In genomic region chr4:38560763-38561558, GRCh38 we compare ENCODE assay signal across 9 cellular contexts.
A peak's percentile ranks its signal among the peaks of the same experiment; 100 is the strongest.
DNase-seq lines count a peak whose midpoint lies in the region; ATAC-seq, FAIRE-seq and TF ChIP-seq lines count a peak whose summit lies in the region.
"Had no signal": no experiment of that assay in that cellular context is flagged by ENCODE, and none has a peak within 500 bp of the region (broad histone marks: within the 10 kb centered on the region; RNA-seq: fewer than 3 reads in every experiment).

No MANE protein-coding gene starts in this region.

- no peak overlapping the region for H3K4ac ChIP-seq in H1 (replicated peaks; ENCODE audit: insufficient read length, low read depth, low read length)

- no peak overlapping the region for H2BK120ac ChIP-seq in H1 (replicated peaks; ENCODE audit: low read depth, low read length)

- no peak overlapping the region for H3K4me3 ChIP-seq in H1 (ENCODE audit: extremely low read depth in 1 of 4, insufficient read depth in 2 of 4, low read depth in 3 of 4, low read length in 4 of 4)
- no peak overlapping the region for H3K4me3 ChIP-seq in CD8-positive, alpha-beta memory T cell (ENCODE audit: low read length)
- H3K4me3 ChIP-seq: skin epidermis had no signal

- no peaks in the 10 kb centered on the region for H3K23me2 ChIP-seq in H1 (ENCODE audit: low read depth, low read length)

- POLR2A ChIA-PET in H1 (lab: Charles Lee; ENCODE audit: partially characterized antibody) = no interaction called here
- POLR2A ChIA-PET in CD8-positive, alpha-beta memory T cell (lab: Charles Lee) = interaction anchor here (0.6 kb wide), 1 partner anchor 199 kb away, joined by 4 read pairs; no protein-coding TSS in a partner anchor

- peak; percentile 90 for ATAC-seq in GM18519 (IDR thresholded peaks at IDR 0.05; ENCODE audit: low FRiP score, unreplicated experiment)
- ATAC-seq in GM19467 (IDR thresholded peaks at IDR 0.05; ENCODE audit: unreplicated experiment) = peak; percentile 72
- peak; percentile 92 for ATAC-seq in HG03159 (IDR thresholded peaks at IDR 0.05; ENCODE audit: unreplicated experiment)

- H3K9me3 Mint-ChIP-seq in CD8-positive, alpha-beta memory T cell = peaks cover 0 to 2% (median 1%) of the 10 kb centered on the region in 5 donors

- H3K27me3 Mint-ChIP-seq in CD8-positive, alpha-beta memory T cell = peaks cover 0 to 4% of the 10 kb centered on the region in 2 donors

- 0 out of 2 replicates have a peak overlapping the region, but pooled peaks have one; percentile 13 for H2AK5ac ChIP-seq in H1 (ENCODE audit: low read depth, low read length)

- H3K36me3 Mint-ChIP-seq in CD8-positive, alpha-beta memory T cell = peaks cover 0 to 4% (median 2%) of the 10 kb centered on the region in 3 donors

- no peak overlapping the region for H4K91ac ChIP-seq in H1 (replicated peaks; ENCODE audit: insufficient read length, low read length)

- no peak for TF ChIP-seq CTCF in H1 (IDR thresholded peaks at IDR 0.05; ENCODE audit: control extremely low read depth in 1 of 3, insufficient read depth in 1 of 3, low read depth in 1 of 3, low read length in 3 of 3)

- H4K5ac ChIP-seq in H1 (ENCODE audit: insufficient read length, low read depth, low read length) = no peak overlapping the region

- TF ChIP-seq EP300 in H1 (IDR thresholded peaks at IDR 0.05; ENCODE audit: borderline replicate concordance in 1 of 2, low read depth in 2 of 2, low read length in 2 of 2) = no peak

- H3K27ac Mint-ChIP-seq in CD8-positive, alpha-beta memory T cell = peak overlapping the region in 1 of 8 donors; percentile 74

- DNase-seq in H1 (ENCODE audit: low read depth in 1 of 2, low spot score in 2 of 2) = no peak
- no peak for DNase-seq in CD8-positive, alpha-beta memory T cell
- DNase-seq in RPMI8226 = no peak
- DNase-seq in NCI-H774 (lab: John Stamatoyannopoulos, UW) = no peak
- DNase-seq: NCI-H1436 treated with DMSO at 0.1 percent for 48 hours had no signal

- H3K4me2 ChIP-seq in H1 (ENCODE audit: insufficient read depth in 1 of 2, low read depth in 2 of 2, low read length in 2 of 2) = no peak overlapping the region

- H3K9ac ChIP-seq in H1 (replicated peaks in 1 of 4; ENCODE audit: extremely low read depth in 1 of 4, low read depth in 3 of 4, low read length in 3 of 4) = no peak overlapping the region

- H2BK15ac ChIP-seq in H1 (ENCODE audit: low read length) = no peak overlapping the region

- TF ChIP-seq RAD21 in H1 (IDR thresholded peaks at IDR 0.05 in 1 of 2, conservative IDR thresholded peaks at IDR 0.05 in 1 of 2; ENCODE audit: low read depth in 2 of 2, low read length in 2 of 2) = no peak

- H2AFZ ChIP-seq in H1 (ENCODE audit: low read length) = no peak overlapping the region

- no peaks in the 10 kb centered on the region for H3K27me3 ChIP-seq in H1 (replicated peaks in 1 of 4; ENCODE audit: control insufficient read depth in 3 of 4, extremely low read depth in 1 of 4, insufficient read depth in 3 of 4, low read length in 3 of 4)
- H3K27me3 ChIP-seq in CD8-positive, alpha-beta memory T cell (ENCODE audit: insufficient read depth, low read length, poor library complexity, severe bottlenecking) = no peaks in the 10 kb centered on the region

- H2BK20ac ChIP-seq in H1 (ENCODE audit: low read length) = no peak overlapping the region

- H3K23ac ChIP-seq in H1 (ENCODE audit: insufficient read length) = no peak overlapping the region

- no peak overlapping the region for H3K4me3 Mint-ChIP-seq in CD8-positive, alpha-beta memory T cell

- WGBS in H1 (ENCODE audit: extremely low coverage in 1 of 2, insufficient coverage in 1 of 2, insufficient read length in 1 of 2, insufficient replicate concordance in 2 of 2, low coverage in 1 of 2, low lambda C conversion rate in 2 of 2, missing lambda C conversion rate in 1 of 2), 2 experiments = 87% methylated on average over 7 of the region's 7 CpGs; no CpG with 5 or more reads in 1 of the 2 experiments

- no peak for FAIRE-seq in H1 (lab: Jason Lieb, UNC)

- H3K36me3 ChIP-seq in H1 (ENCODE audit: control insufficient read depth in 2 of 4, insufficient read depth in 4 of 4, low read length in 3 of 4) = no peaks in the 10 kb centered on the region
- H3K36me3 ChIP-seq in CD8-positive, alpha-beta memory T cell (ENCODE audit: insufficient read depth, low read length) = no peaks in the 10 kb centered on the region

- no peak overlapping the region for H3K56ac ChIP-seq in H1 (replicated peaks; ENCODE audit: insufficient read length, low read depth, low read length)

- no peak overlapping the region for H4K8ac ChIP-seq in H1 (ENCODE audit: extremely low read depth, insufficient read depth, low read length)

- no peaks in the 10 kb centered on the region for H3K79me2 ChIP-seq in H1 (ENCODE audit: control insufficient read depth in 1 of 2, insufficient read depth in 2 of 2, low read length in 2 of 2)

- H3K14ac ChIP-seq in H1 (ENCODE audit: insufficient read length) = no peak overlapping the region

- no peak for TF ChIP-seq POLR2A in H1 (IDR thresholded peaks at IDR 0.05; ENCODE audit: control extremely low read depth in 1 of 2, low read depth in 2 of 2, low read length in 2 of 2)

- H3K4me1 ChIP-seq in H1 (replicated peaks in 1 of 4; ENCODE audit: control insufficient read depth in 3 of 4, insufficient read depth in 4 of 4, low read length in 3 of 4) = peaks cover 0 to 4% (median 0%) of the 10 kb centered on the region in 4 experiments; a peak in 1 of 7 replicates
- H3K4me1 ChIP-seq in CD8-positive, alpha-beta memory T cell (ENCODE audit: insufficient read depth, low read length) = peaks cover 6% of the 10 kb centered on the region

- H2BK12ac ChIP-seq in H1 (ENCODE audit: low read depth, low read length) = no peak overlapping the region

- H4K20me1 ChIP-seq in H1 (replicated peaks in 1 of 2; ENCODE audit: control insufficient read depth in 1 of 2, insufficient read depth in 2 of 2, low read length in 2 of 2) = no peaks in the 10 kb centered on the region

- no peak overlapping the region for H3K18ac ChIP-seq in H1 (ENCODE audit: extremely low read depth, low read length)

- H2BK5ac ChIP-seq in H1 (ENCODE audit: low read depth, low read length) = no peak overlapping the region

- H3K9me3 ChIP-seq in H1 (ENCODE audit: insufficient read depth in 2 of 2, low read depth in 1 of 2, low read length in 1 of 2) = no peaks in the 10 kb centered on the region
- no peaks in the 10 kb centered on the region for H3K9me3 ChIP-seq in CD8-positive, alpha-beta memory T cell (ENCODE audit: low read length)

- CTCF ChIA-PET in H1 (lab: Charles Lee; ENCODE audit: partially characterized antibody) = interaction anchor here (0.6 kb wide), 1 partner anchor 17 kb away, joined by 3 read pairs; no protein-coding TSS in a partner anchor
- CTCF ChIA-PET in CD8-positive, alpha-beta memory T cell (lab: Charles Lee) = no interaction called here

- H3K4me1 Mint-ChIP-seq in CD8-positive, alpha-beta memory T cell = peaks cover 5 to 17% (median 12%) of the 10 kb centered on the region in 3 donors

- no peaks in the 10 kb centered on the region for H3K79me1 ChIP-seq in H1 (ENCODE audit: low read depth, low read length)

- no peak overlapping the region for H3K27ac ChIP-seq in H1 (ENCODE audit: low read depth, low read length)
- no peak overlapping the region for H3K27ac ChIP-seq in CD8-positive, alpha-beta memory T cell (ENCODE audit: low read depth, low read length)
- H3K27ac ChIP-seq: skin epidermis had no signal

TF ChIP-seq in H1, 55 proteins besides CTCF, POLR2A, EP300 and RAD21:
- no peak for TF ChIP-seq CBX5 (IDR thresholded peaks at IDR 0.05; ENCODE audit: low read depth, low read length)
- TF ChIP-seq TBP (IDR thresholded peaks at IDR 0.05; ENCODE audit: low read depth, low read length) = no peak
- TF ChIP-seq JUND (IDR thresholded peaks at IDR 0.05; ENCODE audit: low read length) = no peak
- no peak for TF ChIP-seq CBX8 (IDR thresholded peaks at IDR 0.05; ENCODE audit: borderline replicate concordance, low read depth, low read length)
- no peak for TF ChIP-seq RXRA (IDR thresholded peaks at IDR 0.05; ENCODE audit: insufficient read depth, low read depth, low read length)
- no peak for TF ChIP-seq KDM4A (IDR thresholded peaks at IDR 0.05; ENCODE audit: low read depth, low read length, severe bottlenecking)
